Comparison of ENCODE assay signal across 16 cellular contexts in genomic region chr5:111245654-111246053, GRCh38. TPM values are rescaled to one million over a fixed set of nuclear protein-coding genes. Genes with fewer than 3 reads are reported as not detected.
A peak's percentile ranks its signal among the peaks of the same experiment; 100 is the strongest.
DNase-seq lines count a peak whose midpoint lies in the region; ATAC-seq, FAIRE-seq and TF ChIP-seq lines count a peak whose summit lies in the region.
"Had no signal": no experiment of that assay in that cellular context is flagged by ENCODE, and none has a peak within 500 bp of the region (broad histone marks: within the 10 kb centered on the region; RNA-seq: fewer than 3 reads in every experiment).

No MANE protein-coding gene starts in this region.

- peaks cover 82% of the 10 kb centered on the region for H3K4me1 Mint-ChIP-seq in activated T-cell treated with anti-CD3 and anti-CD28 coated beads, Interleukin-2, amount 50 U/mL, for 24 hours (ENCODE audit: low read depth)
- peaks cover 85% of the 10 kb centered on the region for H3K4me1 Mint-ChIP-seq in CD8-positive, alpha-beta T cell (ENCODE audit: low read depth)
- H3K4me1 Mint-ChIP-seq in activated CD8-positive, alpha-beta T cell treated with anti-CD3 and anti-CD28 coated beads for 36 hours (ENCODE audit: low read depth), result peaks cover 81% of the 10 kb centered on the region
- peaks cover 52 to 90% (median 80%) of the 10 kb centered on the region in 7 donors for H3K4me1 Mint-ChIP-seq in naive thymus-derived CD4-positive, alpha-beta T cell
- H3K4me1 Mint-ChIP-seq: B cell had no signal

- peaks cover 76% of the 10 kb centered on the region for H3K4me1 ChIP-seq in CD8-positive, alpha-beta T cell (ENCODE audit: insufficient read depth, low read length)
- peaks cover 15 to 60% of the 10 kb centered on the region in 2 donors for H3K4me1 ChIP-seq in naive thymus-derived CD4-positive, alpha-beta T cell (ENCODE audit: control insufficient read depth in 2 of 2, insufficient read depth in 2 of 2, low read length in 2 of 2)

- POLR2A ChIA-PET in CD8-positive, alpha-beta T cell (lab: Charles Lee), result interaction anchor here (0.9 to 2.9 kb wide), 4 partner anchors 9 to 21 kb away, joined by 3 to 22 read pairs (median 8); partner anchors contain the start of gene CAMK4
- POLR2A ChIA-PET in activated CD8-positive, alpha-beta T cell treated with anti-CD3 and anti-CD28 coated beads for 36 hours (lab: Charles Lee), result interaction anchor here (1.2 to 3.6 kb wide), 4 partner anchors 8 to 19 kb away, joined by 5 to 26 read pairs (median 12); no protein-coding TSS in a partner anchor
- POLR2A ChIA-PET in naive thymus-derived CD4-positive, alpha-beta T cell (lab: Charles Lee), result interaction anchor here (1.5 to 5.4 kb wide), 5 partner anchors 10 to 19 kb away, joined by 4 to 35 read pairs (median 7); no protein-coding TSS in a partner anchor

- intact Hi-C loops in CD8-positive, alpha-beta T cell (cut with DNase I, micrococcal nuclease), result loop anchor here (1.0 to 2.0 kb wide), 5 partner anchors 8 to 49 kb away; no protein-coding TSS in a partner anchor
- intact Hi-C loops in activated CD8-positive, alpha-beta T cell treated with anti-CD3 and anti-CD28 coated beads for 36 hours (cut with micrococcal nuclease), result no loop called here
- intact Hi-C loops in naive thymus-derived CD4-positive, alpha-beta T cell (cut with micrococcal nuclease), result loop anchor here (1.0 kb wide), 1 partner anchor 9 kb away; no protein-coding TSS in a partner anchor

- no peak for TF ChIP-seq CTCF in CD8-positive, alpha-beta T cell (IDR thresholded peaks at IDR 0.05)
- TF ChIP-seq CTCF in activated CD8-positive, alpha-beta T cell treated with anti-CD3 and anti-CD28 coated beads for 36 hours (IDR thresholded peaks at IDR 0.05), result no peak

- no peaks in the 10 kb centered on the region for H3K36me3 ChIP-seq in CD8-positive, alpha-beta T cell (ENCODE audit: insufficient read depth, low read length)
- H3K36me3 ChIP-seq in naive thymus-derived CD4-positive, alpha-beta T cell (ENCODE audit: control insufficient read depth in 2 of 3, insufficient read depth in 3 of 3, low read length in 3 of 3), result no peaks in the 10 kb centered on the region

- H3K36me3 Mint-ChIP-seq in activated T-cell treated with anti-CD3 and anti-CD28 coated beads, Interleukin-2, amount 50 U/mL, for 24 hours (ENCODE audit: low read depth), result peaks cover 37% of the 10 kb centered on the region
- H3K36me3 Mint-ChIP-seq in CD8-positive, alpha-beta T cell, result peaks cover 45% of the 10 kb centered on the region
- peaks cover 26% of the 10 kb centered on the region for H3K36me3 Mint-ChIP-seq in activated CD8-positive, alpha-beta T cell treated with anti-CD3 and anti-CD28 coated beads for 36 hours (ENCODE audit: low read depth)
- H3K36me3 Mint-ChIP-seq in naive thymus-derived CD4-positive, alpha-beta T cell, result peaks cover 0 to 40% (median 25%) of the 10 kb centered on the region in 5 donors

- FAIRE-seq in HTR-8/SVneo (lab: Jason Lieb, UNC), result no peak

- H3K27me3 Mint-ChIP-seq in activated T-cell treated with anti-CD3 and anti-CD28 coated beads, Interleukin-2, amount 50 U/mL, for 24 hours, result no peaks in the 10 kb centered on the region
- H3K27me3 Mint-ChIP-seq in CD8-positive, alpha-beta T cell (ENCODE audit: low read depth), result no peaks in the 10 kb centered on the region
- no peaks in the 10 kb centered on the region for H3K27me3 Mint-ChIP-seq in activated CD8-positive, alpha-beta T cell treated with anti-CD3 and anti-CD28 coated beads for 36 hours
- no peaks in the 10 kb centered on the region for H3K27me3 Mint-ChIP-seq in naive thymus-derived CD4-positive, alpha-beta T cell

- ATAC-seq in CD8-positive, alpha-beta T cell, result no peak
- no peak for ATAC-seq in activated CD8-positive, alpha-beta T cell treated with anti-CD3 and anti-CD28 coated beads for 36 hours
- no peak for ATAC-seq in naive thymus-derived CD4-positive, alpha-beta T cell
- no peak for ATAC-seq in HG03378 (IDR thresholded peaks at IDR 0.05; ENCODE audit: unreplicated experiment)
- ATAC-seq: PC-3 had no signal

- CTCF ChIA-PET in CD8-positive, alpha-beta T cell (lab: Charles Lee), result interaction anchor here (1.7 to 3.9 kb wide), 3 partner anchors 22 to 88 kb away, joined by 8 to 21 read pairs (median 10); partner anchors contain the start of gene CAMK4
- CTCF ChIA-PET in activated CD8-positive, alpha-beta T cell treated with anti-CD3 and anti-CD28 coated beads for 36 hours (lab: Charles Lee), result interaction anchor here (1.2 to 5.4 kb wide), 5 partner anchors 9 to 33 kb away, joined by 4 to 29 read pairs (median 14); no protein-coding TSS in a partner anchor
- CTCF ChIA-PET in naive thymus-derived CD4-positive, alpha-beta T cell (lab: Charles Lee), result interaction anchor here (0.7 to 1.3 kb wide), 4 partner anchors 22 to 75 kb away, joined by 3 to 5 read pairs (median 4); no protein-coding TSS in a partner anchor

- no peaks in the 10 kb centered on the region for H3K9me3 Mint-ChIP-seq in activated T-cell treated with anti-CD3 and anti-CD28 coated beads, Interleukin-2, amount 50 U/mL, for 24 hours
- H3K9me3 Mint-ChIP-seq in CD8-positive, alpha-beta T cell, result no peaks in the 10 kb centered on the region
- no peaks in the 10 kb centered on the region for H3K9me3 Mint-ChIP-seq in activated CD8-positive, alpha-beta T cell treated with anti-CD3 and anti-CD28 coated beads for 36 hours
- no peaks in the 10 kb centered on the region for H3K9me3 Mint-ChIP-seq in naive thymus-derived CD4-positive, alpha-beta T cell

- H3K4me3 ChIP-seq in CD8-positive, alpha-beta T cell (ENCODE audit: low read depth, low read length), result no peak overlapping the region
- H3K4me3 ChIP-seq in naive thymus-derived CD4-positive, alpha-beta T cell (ENCODE audit: low read length), result no peak overlapping the region

- no peak overlapping the region for H3K27ac ChIP-seq in CD8-positive, alpha-beta T cell (ENCODE audit: low read depth, low read length)
- peak overlapping the region; percentile 44 for H3K27ac ChIP-seq in naive thymus-derived CD4-positive, alpha-beta T cell (ENCODE audit: low read depth, low read length)
- H3K27ac ChIP-seq: KMS-11 had no signal

- peak overlapping the region; percentile 48 for H3K4me3 Mint-ChIP-seq in activated T-cell treated with anti-CD3 and anti-CD28 coated beads, Interleukin-2, amount 50 U/mL, for 24 hours
- H3K4me3 Mint-ChIP-seq in CD8-positive, alpha-beta T cell, result peak overlapping the region; percentile 49
- peak overlapping the region; percentile 48 for H3K4me3 Mint-ChIP-seq in activated CD8-positive, alpha-beta T cell treated with anti-CD3 and anti-CD28 coated beads for 36 hours
- peak overlapping the region in 9 of 10 donors; percentile 3 to 79 (median 56) for H3K4me3 Mint-ChIP-seq in naive thymus-derived CD4-positive, alpha-beta T cell
- H3K4me3 Mint-ChIP-seq: B cell had no signal

- H3K27me3 ChIP-seq in CD8-positive, alpha-beta T cell (ENCODE audit: insufficient read depth, low read length), result no peaks in the 10 kb centered on the region
- no peaks in the 10 kb centered on the region for H3K27me3 ChIP-seq in naive thymus-derived CD4-positive, alpha-beta T cell (ENCODE audit: control insufficient read depth in 2 of 2, insufficient read depth in 2 of 2, low read length in 2 of 2)

- peak overlapping the region; percentile 74 for H3K27ac Mint-ChIP-seq in activated T-cell treated with anti-CD3 and anti-CD28 coated beads, Interleukin-2, amount 50 U/mL, for 24 hours
- peak overlapping the region; percentile 66 for H3K27ac Mint-ChIP-seq in CD8-positive, alpha-beta T cell
- H3K27ac Mint-ChIP-seq in activated CD8-positive, alpha-beta T cell treated with anti-CD3 and anti-CD28 coated beads for 36 hours, result peak overlapping the region; percentile 90
- H3K27ac Mint-ChIP-seq in naive thymus-derived CD4-positive, alpha-beta T cell, result peak overlapping the region; percentile 7 to 83 (median 73)
- H3K27ac Mint-ChIP-seq: B cell had no signal

- no peak for DNase-seq in activated T-cell treated with anti-CD3 and anti-CD28 coated beads, Interleukin-2, amount 50 U/mL, for 24 hours
- DNase-seq in activated T-cell treated with anti-CD3 and anti-CD28 coated beads for 4 hours (no peak), HTR-8/SVneo (ENCODE audit: insufficient read length, low spot score) (no peak)
- no peak for DNase-seq in CD8-positive, alpha-beta T cell
- no peak for DNase-seq in activated CD8-positive, alpha-beta T cell treated with anti-CD3 and anti-CD28 coated beads for 36 hours
- DNase-seq in naive thymus-derived CD4-positive, alpha-beta T cell, result no peak
- DNase-seq: ACHN, DMS153, EL, NCI-H1092 treated with DMSO at 0.1 percent for 48 hours, NCI-H1694, NCI-H446, PC-3 had no signal

- H3K9me3 ChIP-seq in CD8-positive, alpha-beta T cell (ENCODE audit: low read length), result no peaks in the 10 kb centered on the region
- no peaks in the 10 kb centered on the region for H3K9me3 ChIP-seq in naive thymus-derived CD4-positive, alpha-beta T cell (ENCODE audit: control insufficient read depth in 2 of 3, low read length in 3 of 3)

RNA-seq across cellular contexts. Expression of gene CAMK4, which starts 21.5 kb away (rescaled TPM):
- 100 to 1,000 TPM; 165 to 168 TPM for total RNA-seq in CD8-positive, alpha-beta T cell
- total RNA-seq in activated CD8-positive, alpha-beta T cell treated with anti-CD3 and anti-CD28 coated beads for 36 hours, result 10 to 100 TPM; 79.7 to 80.7 TPM
- total RNA-seq in naive thymus-derived CD4-positive, alpha-beta T cell, result 100 to 1,000 TPM; 118 to 366 (median 210) TPM
- 100 to 1,000 TPM; 188 to 200 TPM for polyA plus RNA-seq in naive thymus-derived CD4-positive, alpha-beta T cell
